ENCODE assay signal across 15 cellular contexts in genomic region chr19:8352134-8352827, GRCh38. TPM values are rescaled to one million over a fixed set of nuclear protein-coding genes. Genes with fewer than 3 reads are reported as not detected.
DNase-seq lines count a peak whose midpoint lies in the region; ATAC-seq and TF ChIP-seq lines count a peak whose summit lies in the region.
"Had no signal": no experiment of that assay in that cellular context is flagged by ENCODE, and none has a peak within 500 bp of the region (broad histone marks: within the 10 kb centered on the region; RNA-seq: fewer than 3 reads in every experiment).

No MANE protein-coding gene starts in this region.

- intact Hi-C loops in esophagus muscularis mucosa (cut with DNase I): loop anchor here (5.0 kb wide), 1 partner anchor 230 kb away; no protein-coding TSS in a partner anchor

- no peak overlapping the region for H3K9ac ChIP-seq in parathyroid adenoma

- TF ChIP-seq CTCF in esophagus muscularis mucosa (IDR thresholded peaks at IDR 0.05) (no peak), parathyroid adenoma (IDR thresholded peaks at IDR 0.05) (no peak)

- peak overlapping the region; percentile 61 for H2AFZ ChIP-seq in parathyroid adenoma

- H3K9me3 ChIP-seq in esophagus muscularis mucosa (no peaks in the 10 kb centered on the region), parathyroid adenoma (ENCODE audit: control insufficient read depth, low read length) (no peaks in the 10 kb centered on the region)

- DNase-seq in DMS79 (lab: John Stamatoyannopoulos, UW): peak; percentile 19
- DNase-seq in NCI-H226: peak; percentile 38
- no peak for DNase-seq in esophagus muscularis mucosa (ENCODE audit: extremely low spot score)
- no peak for DNase-seq in NCI-H2196 treated with DMSO at 0.1 percent for 48 hours (lab: John Stamatoyannopoulos, UW; ENCODE audit: unreplicated experiment)
- DNase-seq in HuH-7.5 (ENCODE audit: low spot score): no peak
- DNase-seq: activated CD4-positive, alpha-beta T cell treated with anti-CD3 and anti-CD28 coated beads for 4 hours; activated naive CD8-positive, alpha-beta T cell treated with anti-CD3 and anti-CD28 coated beads, Interleukin-2, amount 10 ng/mL, durations not matched to agents 7 days and 5 days; DND-41; NCI-H146; RPMI8226 had no signal

- WGBS in esophagus muscularis mucosa: 33% methylated on average over 10 of the region's 10 CpGs

- H3K27ac ChIP-seq in esophagus muscularis mucosa (replicated peaks in 1 of 4): no peak overlapping the region
- no peak overlapping the region for H3K27ac ChIP-seq in parathyroid adenoma
- H3K27ac ChIP-seq: epithelial cell of prostate had no signal

- peak overlapping the region; percentile 47 for H3K4me2 ChIP-seq in parathyroid adenoma (ENCODE audit: low read length)

- no peaks in the 10 kb centered on the region for H3K36me3 ChIP-seq in esophagus muscularis mucosa
- no peaks in the 10 kb centered on the region for H3K36me3 ChIP-seq in parathyroid adenoma (ENCODE audit: control insufficient read depth, insufficient read depth, low read length)

- peaks cover 28 to 39% (median 29%) of the 10 kb centered on the region in 4 donors for H3K4me1 ChIP-seq in esophagus muscularis mucosa
- peaks cover 3% of the 10 kb centered on the region for H3K4me1 ChIP-seq in parathyroid adenoma

- peak overlapping the region in 3 of 4 donors; percentile 9 to 28 (median 14) for H3K4me3 ChIP-seq in esophagus muscularis mucosa
- H3K4me3 ChIP-seq in parathyroid adenoma (ENCODE audit: low read depth, low read length): no peak overlapping the region

- H3K27me3 ChIP-seq in esophagus muscularis mucosa: peaks cover 0 to 30% (median 0%) of the 10 kb centered on the region in 4 donors
- no peaks in the 10 kb centered on the region for H3K27me3 ChIP-seq in parathyroid adenoma (ENCODE audit: control insufficient read depth, insufficient read depth, low read length)

- ATAC-seq in GM21619 (IDR thresholded peaks at IDR 0.05; ENCODE audit: unreplicated experiment) (no peak), HG03095 (IDR thresholded peaks at IDR 0.05; ENCODE audit: unreplicated experiment) (no peak)
- ATAC-seq: left lobe of liver had no signal

- no peak for TF ChIP-seq EP300 in esophagus muscularis mucosa (IDR thresholded peaks at IDR 0.05)

- TF ChIP-seq POLR2A in esophagus muscularis mucosa (IDR thresholded peaks at IDR 0.05; ENCODE audit: low read depth): no peak

- no peaks in the 10 kb centered on the region for H3K79me2 ChIP-seq in parathyroid adenoma

RNA-seq across cellular contexts. Expression of gene KANK3, which starts 9.2 kb away (rescaled TPM):
- total RNA-seq in esophagus muscularis mucosa: 10 to 100 TPM; 23.7 to 36.0 (median 30.0) TPM

RNA-seq across cellular contexts. Expression of gene ANGPTL4, which starts 11.7 kb away (rescaled TPM):
- total RNA-seq in esophagus muscularis mucosa: 10 to 100 TPM in 3 of 4 donors, 1 to 10 TPM in 1; 3.7 to 37.9 (median 22.6) TPM

RNA-seq across cellular contexts. Expression of gene RPS28, which starts 31.0 kb away (rescaled TPM):
- total RNA-seq in esophagus muscularis mucosa: 100 to 1,000 TPM; 256 to 473 (median 358) TPM

RNA-seq across cellular contexts. Expression of gene NDUFA7, which starts 31.1 kb away (rescaled TPM):
- 10 to 100 TPM; 26.1 to 34.0 (median 29.3) TPM for total RNA-seq in esophagus muscularis mucosa

RNA-seq across cellular contexts. Expression of gene RAB11B, which starts 37.9 kb away (rescaled TPM):
- 100 to 1,000 TPM in 1 of 4 donors, 10 to 100 TPM in 3; 27.8 to 101 (median 42.3) TPM for total RNA-seq in esophagus muscularis mucosa

Comparison
In these comparisons a context has a peak if more than half of its experiments do, and no peak if none do; other contexts are left out.
1. DNase-seq: peak in DMS79 (single experiment) and NCI-H226 (single experiment); none in esophagus muscularis mucosa (single experiment), NCI-H2196 treated with DMSO at 0.1 percent for 48 hours (single experiment) and HuH-7.5 (single experiment).